Comparison of ENCODE assay signal across 2 cellular contexts in genomic region chr2:165941827-165942226, GRCh38.
TF ChIP-seq lines count a peak whose summit lies in the region.

No MANE protein-coding gene starts in this region.

TF ChIP-seq in A549, 52 proteins besides CTCF, POLR2A, EP300 and RAD21:
- TF ChIP-seq EHMT2 (IDR thresholded peaks at IDR 0.05; ENCODE audit: low read depth) = no peak
- no peak for TF ChIP-seq HEYL (CRISPR knock-in tag; IDR thresholded peaks at IDR 0.05)
- no peak for TF ChIP-seq RCOR1 (IDR thresholded peaks at IDR 0.05; ENCODE audit: low read depth, low read length)
- TF ChIP-seq CEBPB (IDR thresholded peaks at IDR 0.05) = no peak
- peak; percentile 31 for TF ChIP-seq MAFK (IDR thresholded peaks at IDR 0.05; ENCODE audit: partially characterized antibody)
- TF ChIP-seq HDAC2 (IDR thresholded peaks at IDR 0.05) = no peak
- TF ChIP-seq RARB (CRISPR knock-in tag; IDR thresholded peaks at IDR 0.05) = no peak
- no peak for TF ChIP-seq HOXA7 (CRISPR knock-in tag; IDR thresholded peaks at IDR 0.05)
TF ChIP-seq in A549: peak in this region for 1.

TF ChIP-seq in IMR-90, 13 proteins besides CTCF, POLR2A, EP300 and RAD21:
- TF ChIP-seq RCOR1 (IDR thresholded peaks at IDR 0.05; ENCODE audit: insufficient replicate concordance, low read length) (no peak), MAFK (IDR thresholded peaks at IDR 0.05; ENCODE audit: low read depth, low read length) (0 out of 2 replicates have a peak, but pooled peaks have one; percentile 13)
